Comparison of ENCODE assay signal across 14 cellular contexts in the genomic region with DNA sequence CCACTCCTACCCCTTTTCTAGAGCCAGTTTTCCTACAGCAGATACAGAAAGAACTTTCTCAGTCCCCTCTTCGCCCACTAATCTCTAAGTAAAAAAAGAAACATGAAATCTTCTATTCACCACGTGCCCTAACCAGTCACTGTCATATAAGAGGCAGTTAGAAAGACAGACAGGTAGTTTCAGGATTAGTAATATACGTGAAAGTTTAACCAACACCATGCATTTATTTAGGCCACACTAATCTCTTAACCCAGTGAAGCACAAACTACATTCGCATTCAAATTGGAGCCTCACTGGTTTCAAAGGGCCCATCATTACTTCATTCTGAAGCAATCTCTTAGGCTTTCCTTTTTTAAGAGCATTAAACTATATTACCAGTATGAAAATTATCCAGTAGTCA. TPM values are rescaled to one million over a fixed set of nuclear protein-coding genes. Genes with fewer than 3 reads are reported as not detected.
DNase-seq lines count a peak whose midpoint lies in the region; ATAC-seq and TF ChIP-seq lines count a peak whose summit lies in the region.
"Had no signal": no experiment of that assay in that cellular context is flagged by ENCODE, and none has a peak within 500 bp of the region (broad histone marks: within the 10 kb centered on the region; RNA-seq: fewer than 3 reads in every experiment).

No MANE protein-coding gene starts in this region.

- H3K4me1 ChIP-seq in GM23338 (ENCODE audit: insufficient read depth) (peaks cover 15% of the 10 kb centered on the region), PC-3 (ENCODE audit: insufficient read depth, low read length) (no peaks in the 10 kb centered on the region)
- H3K4me1 ChIP-seq: lower lobe of right lung, stomach had no signal

- H3K27ac ChIP-seq in GM23338 (ENCODE audit: low read depth), result no peak overlapping the region
- no peak overlapping the region for H3K27ac ChIP-seq in PC-3 (ENCODE audit: low read length)
- H3K27ac ChIP-seq: lower lobe of right lung, RWPE1, stomach had no signal

- H3K4me1 Mint-ChIP-seq in natural killer cell treated with Interleukin-12 subunit alpha and Interleukin-12 subunit beta and Interleukin-15 and Interleukin-18, amount 100 ng/mL, for 72 hours (ENCODE audit: low read depth in 2 of 2), result peaks cover 14 to 19% of the 10 kb centered on the region in 2 donors
- peaks cover 5 to 31% of the 10 kb centered on the region in 2 donors for H3K4me1 Mint-ChIP-seq in natural killer cell
- H3K4me1 Mint-ChIP-seq in GM23338, result peaks cover 14% of the 10 kb centered on the region; the same call in 2 of the 3 replicates
- peaks cover 31% of the 10 kb centered on the region for H3K4me1 Mint-ChIP-seq in stimulated activated naive CD8-positive, alpha-beta T cell treated with anti-CD3 and anti-CD28 coated beads, Interleukin-15, amount 100 ng/mL, for 72 hours

- peak; percentile 69 to 96 for ATAC-seq in natural killer cell treated with Interleukin-12 subunit alpha and Interleukin-12 subunit beta and Interleukin-15 and Interleukin-18, amount 100 ng/mL, for 72 hours
- ATAC-seq in natural killer cell (no peak), GM23338 (peak; percentile 53), HG03439 (IDR thresholded peaks at IDR 0.05; ENCODE audit: unreplicated experiment) (peak; percentile 100), PC-3 (no peak)
- ATAC-seq in stimulated activated naive CD8-positive, alpha-beta T cell treated with anti-CD3 and anti-CD28 coated beads, Interleukin-15, amount 100 ng/mL, for 72 hours, result peak; percentile 100
- ATAC-seq: lower lobe of right lung had no signal

- no peak for TF ChIP-seq CTCF in natural killer cell (IDR thresholded peaks at IDR 0.05)
- no peak for TF ChIP-seq CTCF in GM23338 (conservative IDR thresholded peaks at IDR 0.05; ENCODE audit: low read depth in 2 of 2)
- TF ChIP-seq CTCF in PC-3 (conservative IDR thresholded peaks at IDR 0.05; ENCODE audit: low read depth, low read length), result no peak

- H3K27ac Mint-ChIP-seq in natural killer cell treated with Interleukin-12 subunit alpha and Interleukin-12 subunit beta and Interleukin-15 and Interleukin-18, amount 100 ng/mL, for 72 hours, result peak overlapping the region in 1 of 2 donors; percentile 37
- peak overlapping the region in 1 of 2 donors; percentile 17 for H3K27ac Mint-ChIP-seq in natural killer cell
- H3K27ac Mint-ChIP-seq in GM23338, result no peak overlapping the region; the same call in 1 of the 2 replicates
- H3K27ac Mint-ChIP-seq in stimulated activated naive CD8-positive, alpha-beta T cell treated with anti-CD3 and anti-CD28 coated beads, Interleukin-15, amount 100 ng/mL, for 72 hours, result no peak overlapping the region
- H3K27ac Mint-ChIP-seq: brain had no signal

- intact Hi-C loops in natural killer cell (cut with micrococcal nuclease), result no loop called here
- intact Hi-C loops in PC-3 (cut with micrococcal nuclease), result no loop called here

- peaks cover 60% of the 10 kb centered on the region for H3K79me2 ChIP-seq in GM23338 (replicated peaks; ENCODE audit: insufficient read depth)
- peaks cover 63% of the 10 kb centered on the region for H3K79me2 ChIP-seq in PC-3 (ENCODE audit: low read length)

- H3K9me2 ChIP-seq in GM23338 (ENCODE audit: insufficient read depth) (no peaks in the 10 kb centered on the region), PC-3 (replicated peaks; ENCODE audit: low read length) (no peaks in the 10 kb centered on the region)

- H3K9me3 ChIP-seq in PC-3 (ENCODE audit: low read length), result no peaks in the 10 kb centered on the region
- H3K9me3 ChIP-seq: lower lobe of right lung, stomach had no signal

- H3K27me3 Mint-ChIP-seq in natural killer cell treated with Interleukin-12 subunit alpha and Interleukin-12 subunit beta and Interleukin-15 and Interleukin-18, amount 100 ng/mL, for 72 hours, result no peaks in the 10 kb centered on the region
- H3K27me3 Mint-ChIP-seq in natural killer cell (ENCODE audit: low read depth in 2 of 2) (no peaks in the 10 kb centered on the region), GM23338 (ENCODE audit: insufficient read depth, low read depth, poor library complexity) (no peaks in the 10 kb centered on the region)
- no peaks in the 10 kb centered on the region for H3K27me3 Mint-ChIP-seq in stimulated activated naive CD8-positive, alpha-beta T cell treated with anti-CD3 and anti-CD28 coated beads, Interleukin-15, amount 100 ng/mL, for 72 hours
- H3K27me3 Mint-ChIP-seq: brain had no signal

- H3K36me3 Mint-ChIP-seq in natural killer cell treated with Interleukin-12 subunit alpha and Interleukin-12 subunit beta and Interleukin-15 and Interleukin-18, amount 100 ng/mL, for 72 hours, result peaks cover 16% of the 10 kb centered on the region
- H3K36me3 Mint-ChIP-seq in natural killer cell (peaks cover 7% of the 10 kb centered on the region), GM23338 (ENCODE audit: low read depth) (peaks cover 10% of the 10 kb centered on the region; the same call in 2 of the 3 replicates)

- H3K4me2 ChIP-seq in GM23338, result peak overlapping the region; percentile 13; the same call in 1 of the 2 replicates
- H3K4me2 ChIP-seq in PC-3 (ENCODE audit: low read length), result no peak overlapping the region

- no peak overlapping the region for H3K9ac ChIP-seq in PC-3 (ENCODE audit: low read length)

- H3K4me3 Mint-ChIP-seq in natural killer cell treated with Interleukin-12 subunit alpha and Interleukin-12 subunit beta and Interleukin-15 and Interleukin-18, amount 100 ng/mL, for 72 hours, result peak overlapping the region; percentile 24
- no peak overlapping the region for H3K4me3 Mint-ChIP-seq in natural killer cell
- H3K4me3 Mint-ChIP-seq in GM23338, result no peak overlapping the region
- H3K4me3 Mint-ChIP-seq in stimulated activated naive CD8-positive, alpha-beta T cell treated with anti-CD3 and anti-CD28 coated beads, Interleukin-15, amount 100 ng/mL, for 72 hours, result peak overlapping the region in 1 of 2 donors; percentile 2
- H3K4me3 Mint-ChIP-seq: brain had no signal

- H3F3A ChIP-seq in GM23338 (replicated peaks; ENCODE audit: low read depth), result no peaks in the 10 kb centered on the region
- H3F3A ChIP-seq in PC-3 (ENCODE audit: low read length, unreplicated experiment), result no peaks in the 10 kb centered on the region

- CTCF ChIA-PET in PC-3 (lab: Charles Lee), result no interaction called here

- DNase-seq in natural killer cell treated with Interleukin-12 subunit alpha and Interleukin-12 subunit beta and Interleukin-15 and Interleukin-18, amount 100 ng/mL, for 72 hours (ENCODE audit: low spot score), result no peak
- DNase-seq in natural killer cell (no peak), GM23338 (ENCODE audit: low spot score) (no peak), ureter (ENCODE audit: low spot score) (no peak), globus pallidus (ENCODE audit: low spot score) (no peak), PC-3 (no peak)
- DNase-seq in stimulated activated naive CD8-positive, alpha-beta T cell treated with anti-CD3 and anti-CD28 coated beads, Interleukin-15, amount 100 ng/mL, for 72 hours, result no peak
- DNase-seq: activated CD4-positive, alpha-beta T cell treated with anti-CD3 and anti-CD28 coated beads for 4 hours; lower lobe of right lung; NCI-H1092; stomach had no signal

- 0 out of 2 replicates have a peak overlapping the region, but pooled peaks have one; percentile 7 for H3K4me3 ChIP-seq in GM23338
- no peak overlapping the region for H3K4me3 ChIP-seq in PC-3 (ENCODE audit: low read length)
- H3K4me3 ChIP-seq: lower lobe of right lung, stomach had no signal

- no TSS peak for BruUV-seq in PC-3 (replicated peaks; lab: Mats Ljungman, UMichigan)

- no peaks in the 10 kb centered on the region for H3K27me3 ChIP-seq in GM23338 (ENCODE audit: insufficient read depth)
- no peaks in the 10 kb centered on the region for H3K27me3 ChIP-seq in PC-3 (ENCODE audit: low read length)
- H3K27me3 ChIP-seq: stomach had no signal

- H2AFZ ChIP-seq in GM23338 (no peak overlapping the region), PC-3 (ENCODE audit: low read length) (no peak overlapping the region)

- H3K36me3 ChIP-seq in GM23338 (ENCODE audit: insufficient read depth) (no peaks in the 10 kb centered on the region), PC-3 (ENCODE audit: low read depth, low read length) (peaks cover 17% of the 10 kb centered on the region)

- no peaks in the 10 kb centered on the region for H4K20me1 ChIP-seq in GM23338 (replicated peaks; ENCODE audit: insufficient read depth)
- peaks cover 7% of the 10 kb centered on the region; the same call in 1 of the 2 replicates for H4K20me1 ChIP-seq in PC-3 (ENCODE audit: low read length)

- POLR2A ChIA-PET in PC-3 (lab: Charles Lee; ENCODE audit: unreplicated experiment), result no interaction called here

- H3K9me3 Mint-ChIP-seq in natural killer cell treated with Interleukin-12 subunit alpha and Interleukin-12 subunit beta and Interleukin-15 and Interleukin-18, amount 100 ng/mL, for 72 hours, result no peaks in the 10 kb centered on the region
- no peaks in the 10 kb centered on the region for H3K9me3 Mint-ChIP-seq in natural killer cell
- H3K9me3 Mint-ChIP-seq in GM23338, result no peaks in the 10 kb centered on the region
- no peaks in the 10 kb centered on the region for H3K9me3 Mint-ChIP-seq in stimulated activated naive CD8-positive, alpha-beta T cell treated with anti-CD3 and anti-CD28 coated beads, Interleukin-15, amount 100 ng/mL, for 72 hours
- H3K9me3 Mint-ChIP-seq: brain had no signal

TF ChIP-seq in GM23338, 12 proteins besides CTCF, POLR2A, EP300 and RAD21 (continues in another document):
- TF ChIP-seq EZH2 (IDR thresholded peaks at IDR 0.05; ENCODE audit: low read depth, unreplicated experiment), result no peak
- TF ChIP-seq POLR2AphosphoS5 (IDR thresholded peaks at IDR 0.05; ENCODE audit: low read depth), result no peak
- no peak for TF ChIP-seq ZNF114 (CRISPR knock-in tag; IDR thresholded peaks at IDR 0.05)
- no peak for TF ChIP-seq CREB1 (CRISPR knock-in tag; IDR thresholded peaks at IDR 0.05; ENCODE audit: low read depth)

RNA-seq across cellular contexts. Expression of a gene that starts 10.1 kb away (rescaled TPM):
- total RNA-seq in natural killer cell treated with Interleukin-12 subunit alpha and Interleukin-12 subunit beta and Interleukin-15 and Interleukin-18, amount 100 ng/mL, for 72 hours, result 10 to 100 TPM; 12.3 to 14.4 TPM
- total RNA-seq in natural killer cell (10 to 100 TPM; 10.4 to 15.4 (median 11.7) TPM), ureter (26.2 TPM), PC-3 (2014; rRNA removed) (11.9 and 17.2 TPM in 2 replicates)
- 19.4 and 26.7 TPM in 2 replicates for total RNA-seq in GM23338 (2014; rRNA removed; shearing (Covaris generic))
- 11.1 and 12.3 TPM in 2 replicates for polyA plus RNA-seq in GM23338 (2016; fragmentation: Nextera tagmentation; extraction: Ambion mirVana)

RNA-seq across cellular contexts. Expression of a gene that starts 10.3 kb away (rescaled TPM):
- not detected for total RNA-seq in natural killer cell treated with Interleukin-12 subunit alpha and Interleukin-12 subunit beta and Interleukin-15 and Interleukin-18, amount 100 ng/mL, for 72 hours
- total RNA-seq in natural killer cell (not detected), ureter (3.2 TPM), PC-3 (2014; rRNA removed) (3.3 and 3.8 TPM in 2 replicates)
- 1.3 and 3.5 TPM in 2 replicates for total RNA-seq in GM23338 (2014; rRNA removed; shearing (Covaris generic))
- polyA plus RNA-seq in GM23338 (2016; fragmentation: Nextera tagmentation; extraction: Ambion mirVana), result 1.2 and 1.4 TPM in 2 replicates

Comparison
In these comparisons a context has a peak if more than half of its experiments do, and no peak if none do; other contexts are left out.
1. ATAC-seq: peak in natural killer cell treated with Interleukin-12 subunit alpha and Interleukin-12 subunit beta and Interleukin-15 and Interleukin-18, amount 100 ng/mL, for 72 hours (2 of 2), GM23338 (single experiment), HG03439 (single experiment) and stimulated activated naive CD8-positive, alpha-beta T cell treated with anti-CD3 and anti-CD28 coated beads, Interleukin-15, amount 100 ng/mL, for 72 hours (single experiment); none in natural killer cell (0 of 3) and PC-3 (single experiment).